25 cellular contexts compared by ENCODE assay signal in the genomic region with DNA sequence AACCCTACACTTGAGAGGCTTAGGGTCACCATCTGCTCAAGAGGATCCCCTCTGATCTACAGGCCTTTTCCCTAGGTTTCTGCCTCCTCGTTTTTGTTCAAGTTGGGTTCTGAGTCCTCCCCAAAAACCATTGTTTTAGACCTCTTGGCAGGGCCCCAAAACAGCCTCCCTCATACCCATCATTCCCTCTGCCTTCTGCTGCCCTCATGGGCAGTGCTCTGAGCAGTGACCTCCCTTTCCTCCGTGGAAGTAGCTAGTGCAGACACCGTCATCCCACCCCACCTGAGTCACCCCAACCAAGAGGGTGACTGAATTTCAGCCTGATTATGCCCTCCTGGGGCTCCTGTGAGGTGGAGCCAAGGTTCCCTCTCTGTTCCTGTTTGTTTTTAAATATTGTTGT.
DNase-seq lines count a peak whose midpoint lies in the region; ATAC-seq and TF ChIP-seq lines count a peak whose summit lies in the region.
"Had no signal": no experiment of that assay in that cellular context is flagged by ENCODE, and none has a peak within 500 bp of the region (broad histone marks: within the 10 kb centered on the region; RNA-seq: fewer than 3 reads in every experiment).

No MANE protein-coding gene starts in this region.

- no peaks in the 10 kb centered on the region for H3K79me2 ChIP-seq in neural progenitor cell (ENCODE audit: low read depth)
- H3K79me2 ChIP-seq in smooth muscle cell (ENCODE audit: low read depth): no peaks in the 10 kb centered on the region
- H3K79me2 ChIP-seq: hepatocyte had no signal

- no peak overlapping the region for H3K9ac ChIP-seq in neural progenitor cell
- no peak overlapping the region for H3K9ac ChIP-seq in smooth muscle cell (ENCODE audit: low read depth)

- H2AFZ ChIP-seq in neural progenitor cell (replicated peaks) (no peak overlapping the region), smooth muscle cell (ENCODE audit: low read depth) (no peak overlapping the region)
- H2AFZ ChIP-seq: hepatocyte had no signal

- peak overlapping the region; percentile 47 for H3K27ac Mint-ChIP-seq in activated T-cell treated with anti-CD3 and anti-CD28 coated beads, Interleukin-2, amount 50 U/mL, for 24 hours
- H3K27ac Mint-ChIP-seq in T-cell (peak overlapping the region; percentile 28 to 74), neural progenitor cell (no peak overlapping the region)
- H3K27ac Mint-ChIP-seq: T-helper 1 cell treated with Interleukin-12 subunit alpha and Interleukin-12 subunit beta and Interleukin-4 antibody, amounts not matched to agents 30 μg/mL and 1 μg/mL, for 36 hours had no signal

- H3K36me3 Mint-ChIP-seq in activated T-cell treated with anti-CD3 and anti-CD28 coated beads, Interleukin-2, amount 50 U/mL, for 24 hours (ENCODE audit: low read depth): peaks cover 87% of the 10 kb centered on the region
- H3K36me3 Mint-ChIP-seq in T-cell (peaks cover 67% of the 10 kb centered on the region), neural progenitor cell (peaks cover 26% of the 10 kb centered on the region)

- TF ChIP-seq EP300 in esophagus muscularis mucosa (IDR thresholded peaks at IDR 0.05): no peak

- peak overlapping the region; percentile 5 to 31 (median 16) for H3K27ac ChIP-seq in esophagus muscularis mucosa (replicated peaks in 1 of 4)
- H3K27ac ChIP-seq in neural progenitor cell: peak overlapping the region; percentile 13
- H3K27ac ChIP-seq in smooth muscle cell (ENCODE audit: low read depth): no peak overlapping the region
- H3K27ac ChIP-seq: ascending aorta, hepatocyte, upper lobe of right lung had no signal

- H3K4me3 ChIP-seq in esophagus muscularis mucosa: no peak overlapping the region
- no peak overlapping the region for H3K4me3 ChIP-seq in neural progenitor cell
- no peak overlapping the region for H3K4me3 ChIP-seq in smooth muscle cell
- H3K4me3 ChIP-seq: ascending aorta, hepatocyte, lung, stomach, upper lobe of right lung had no signal

- DNase-seq in activated T-cell treated with anti-CD3 and anti-CD28 coated beads, Interleukin-2, amount 50 U/mL, for 24 hours: no peak
- DNase-seq in activated T-cell treated with anti-CD3 and anti-CD28 coated beads, Interleukin-2, amount 50 U/mL, for 1 hour: no peak
- DNase-seq in T-cell (no peak), esophagus muscularis mucosa (ENCODE audit: extremely low spot score) (no peak), neural progenitor cell (ENCODE audit: low spot score) (no peak), D341Med (ENCODE audit: low spot score) (no peak), smooth muscle cell (lab: John Stamatoyannopoulos, UW; ENCODE audit: unreplicated experiment) (no peak), globus pallidus (ENCODE audit: low spot score) (no peak)
- DNase-seq: 8988T; activated CD4-positive, alpha-beta T cell treated with anti-CD3 and anti-CD28 coated beads for 48 hours; activated naive CD4-positive, alpha-beta T cell treated with anti-CD3 and anti-CD28 coated beads for 36 hours; AML-193; COR-L47; DND-41; KG1; MV-4-11; NCI-H187; NCI-H2227 treated with DMSO at 0.1 percent for 48 hours; stimulated activated CD4-positive, alpha-beta T cell treated with anti-CD3 and anti-CD28 coated beads, Interleukin-4, amount 100 ng/mL, for 1 hour; stomach; upper lobe of right lung had no signal

- 65% methylated on average over 3 of the region's 3 CpGs for WGBS in esophagus muscularis mucosa
- 85% methylated on average over 3 of the region's 3 CpGs for WGBS in smooth muscle cell (ENCODE audit: low lambda C conversion rate)

- CTCF ChIA-PET in T-cell (lab: Charles Lee): interaction anchor here in 1 of 2 donors (0.5 to 0.7 kb wide), 2 partner anchors 17 to 45 kb away, joined by 3 to 4 read pairs; no protein-coding TSS in a partner anchor

- H3K4me1 ChIP-seq in esophagus muscularis mucosa: peaks cover 24 to 54% (median 35%) of the 10 kb centered on the region in 4 donors
- no peaks in the 10 kb centered on the region for H3K4me1 ChIP-seq in neural progenitor cell
- no peaks in the 10 kb centered on the region for H3K4me1 ChIP-seq in smooth muscle cell (ENCODE audit: low read depth)
- H3K4me1 ChIP-seq: ascending aorta, upper lobe of right lung had no signal

- H4K20me1 ChIP-seq in neural progenitor cell (ENCODE audit: low read depth) (peaks cover 22% of the 10 kb centered on the region), smooth muscle cell (ENCODE audit: low read depth) (peaks cover 20% of the 10 kb centered on the region)

- H3K4me1 Mint-ChIP-seq in activated T-cell treated with anti-CD3 and anti-CD28 coated beads, Interleukin-2, amount 50 U/mL, for 24 hours (ENCODE audit: low read depth): peaks cover 1% of the 10 kb centered on the region
- H3K4me1 Mint-ChIP-seq in T-cell: peaks cover 0 to 3% (median 0%) of the 10 kb centered on the region in 3 donors
- peaks cover 20% of the 10 kb centered on the region for H3K4me1 Mint-ChIP-seq in neural progenitor cell

- intact Hi-C loops in esophagus muscularis mucosa (cut with DNase I): no loop called here

- no peaks in the 10 kb centered on the region for H3K9me3 Mint-ChIP-seq in activated T-cell treated with anti-CD3 and anti-CD28 coated beads, Interleukin-2, amount 50 U/mL, for 24 hours
- H3K9me3 Mint-ChIP-seq in T-cell (no peaks in the 10 kb centered on the region), neural progenitor cell (no peaks in the 10 kb centered on the region)
- H3K9me3 Mint-ChIP-seq: activated naive CD4-positive, alpha-beta T cell treated with anti-CD3 and anti-CD28 coated beads for 36 hours; T-helper 1 cell treated with Interleukin-12 subunit alpha and Interleukin-12 subunit beta and Interleukin-4 antibody, amounts not matched to agents 30 μg/mL and 1 μg/mL, for 36 hours had no signal

- no peaks in the 10 kb centered on the region for H3K27me3 Mint-ChIP-seq in activated T-cell treated with anti-CD3 and anti-CD28 coated beads, Interleukin-2, amount 50 U/mL, for 24 hours
- no peaks in the 10 kb centered on the region for H3K27me3 Mint-ChIP-seq in T-cell
- peaks cover 2% of the 10 kb centered on the region for H3K27me3 Mint-ChIP-seq in neural progenitor cell (ENCODE audit: insufficient read depth, low read depth)

- ATAC-seq in T-cell (replicated peaks in 1 of 4): no peak
- ATAC-seq: upper lobe of right lung had no signal

- POLR2A ChIA-PET in T-cell (lab: Charles Lee): no interaction called here

- no peaks in the 10 kb centered on the region for H3K9me3 ChIP-seq in esophagus muscularis mucosa
- no peaks in the 10 kb centered on the region for H3K9me3 ChIP-seq in neural progenitor cell (ENCODE audit: low read depth)
- H3K9me3 ChIP-seq in smooth muscle cell (replicated peaks; ENCODE audit: low read depth): no peaks in the 10 kb centered on the region
- H3K9me3 ChIP-seq: ascending aorta, stomach, upper lobe of right lung had no signal

- no peak for TF ChIP-seq POLR2A in esophagus muscularis mucosa (IDR thresholded peaks at IDR 0.05; ENCODE audit: low read depth)

- H3K4me2 ChIP-seq in neural progenitor cell (no peak overlapping the region), smooth muscle cell (no peak overlapping the region)
- H3K4me2 ChIP-seq: hepatocyte had no signal

- H3F3A ChIP-seq in neural progenitor cell (ENCODE audit: low read depth) (peaks cover 42% of the 10 kb centered on the region), smooth muscle cell (ENCODE audit: low read depth) (peaks cover 18% of the 10 kb centered on the region)

- H3K27me3 ChIP-seq in esophagus muscularis mucosa (no peaks in the 10 kb centered on the region), neural progenitor cell (no peaks in the 10 kb centered on the region), smooth muscle cell (ENCODE audit: low read depth) (no peaks in the 10 kb centered on the region)
- H3K27me3 ChIP-seq: ascending aorta, hepatocyte, stomach, upper lobe of right lung had no signal

- peaks cover 27 to 97% (median 83%) of the 10 kb centered on the region in 4 donors for H3K36me3 ChIP-seq in esophagus muscularis mucosa
- H3K36me3 ChIP-seq in neural progenitor cell: peaks cover 2% of the 10 kb centered on the region
- peaks cover 8% of the 10 kb centered on the region for H3K36me3 ChIP-seq in smooth muscle cell (ENCODE audit: low read depth)

- TF ChIP-seq CTCF in esophagus muscularis mucosa (IDR thresholded peaks at IDR 0.05): no peak
- TF ChIP-seq CTCF in neural progenitor cell (IDR thresholded peaks at IDR 0.05): no peak
- TF ChIP-seq CTCF in smooth muscle cell (IDR thresholded peaks at IDR 0.05; ENCODE audit: borderline replicate concordance, insufficient read depth, poor library complexity, severe bottlenecking): no peak

- no peak overlapping the region for H3K4me3 Mint-ChIP-seq in activated T-cell treated with anti-CD3 and anti-CD28 coated beads, Interleukin-2, amount 50 U/mL, for 24 hours
- H3K4me3 Mint-ChIP-seq in T-cell: no peak overlapping the region
- no peak overlapping the region for H3K4me3 Mint-ChIP-seq in neural progenitor cell
- H3K4me3 Mint-ChIP-seq: activated naive CD4-positive, alpha-beta T cell treated with anti-CD3 and anti-CD28 coated beads for 36 hours; T-helper 1 cell treated with Interleukin-12 subunit alpha and Interleukin-12 subunit beta and Interleukin-4 antibody, amounts not matched to agents 30 μg/mL and 1 μg/mL, for 36 hours had no signal
